In the genomic region with DNA sequence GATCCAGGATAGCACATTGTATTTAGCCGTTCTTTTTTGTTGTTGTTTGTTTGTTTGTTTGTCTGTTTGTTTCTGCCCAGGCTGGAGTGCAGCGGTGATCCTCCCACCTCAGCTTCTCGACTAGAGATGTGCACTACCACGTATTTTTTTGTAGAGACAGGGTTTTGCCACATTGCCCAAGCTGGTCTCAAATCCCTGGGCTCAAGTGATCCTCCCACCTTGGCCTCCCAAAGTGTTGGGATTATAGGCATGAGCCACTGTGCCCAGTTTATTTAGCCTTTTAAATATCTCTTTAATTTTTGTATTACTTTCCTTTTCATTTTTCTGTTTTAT, we compare ENCODE assay signal across 2 cellular contexts.
TF ChIP-seq lines count a peak whose summit lies in the region.

No MANE protein-coding gene starts in this region.

TF ChIP-seq in liver, 16 proteins besides CTCF, POLR2A, EP300 and RAD21:
- TF ChIP-seq, protein P1, sequence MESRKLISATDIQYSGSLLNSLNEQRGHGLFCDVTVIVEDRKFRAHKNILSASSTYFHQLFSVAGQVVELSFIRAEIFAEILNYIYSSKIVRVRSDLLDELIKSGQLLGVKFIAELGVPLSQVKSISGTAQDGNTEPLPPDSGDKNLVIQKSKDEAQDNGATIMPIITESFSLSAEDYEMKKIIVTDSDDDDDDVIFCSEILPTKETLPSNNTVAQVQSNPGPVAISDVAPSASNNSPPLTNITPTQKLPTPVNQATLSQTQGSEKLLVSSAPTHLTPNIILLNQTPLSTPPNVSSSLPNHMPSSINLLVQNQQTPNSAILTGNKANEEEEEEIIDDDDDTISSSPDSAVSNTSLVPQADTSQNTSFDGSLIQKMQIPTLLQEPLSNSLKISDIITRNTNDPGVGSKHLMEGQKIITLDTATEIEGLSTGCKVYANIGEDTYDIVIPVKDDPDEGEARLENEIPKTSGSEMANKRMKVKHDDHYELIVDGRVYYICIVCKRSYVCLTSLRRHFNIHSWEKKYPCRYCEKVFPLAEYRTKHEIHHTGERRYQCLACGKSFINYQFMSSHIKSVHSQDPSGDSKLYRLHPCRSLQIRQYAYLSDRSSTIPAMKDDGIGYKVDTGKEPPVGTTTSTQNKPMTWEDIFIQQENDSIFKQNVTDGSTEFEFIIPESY (IDR thresholded peaks at IDR 0.05) = no peak

TF ChIP-seq in HepG2, 621 proteins besides CTCF, POLR2A, EP300 and RAD21:
- TF ChIP-seq ZNF335 (CRISPR knock-in tag; IDR thresholded peaks at IDR 0.05) = no peak
- TF ChIP-seq POLR2AphosphoS2 (IDR thresholded peaks at IDR 0.05; ENCODE audit: low read depth, low read length) = no peak
- no peak for TF ChIP-seq MAZ (IDR thresholded peaks at IDR 0.05; ENCODE audit: borderline replicate concordance, low read depth, low read length)
- no peak for TF ChIP-seq MAZ (CRISPR knock-in tag; IDR thresholded peaks at IDR 0.05; ENCODE audit: low read depth)
- no peak for TF ChIP-seq ZNF747 (CRISPR knock-in tag; IDR thresholded peaks at IDR 0.05; ENCODE audit: borderline replicate concordance)
- TF ChIP-seq ZNF713 (CRISPR knock-in tag; IDR thresholded peaks at IDR 0.05) = no peak
- TF ChIP-seq, protein P2, sequence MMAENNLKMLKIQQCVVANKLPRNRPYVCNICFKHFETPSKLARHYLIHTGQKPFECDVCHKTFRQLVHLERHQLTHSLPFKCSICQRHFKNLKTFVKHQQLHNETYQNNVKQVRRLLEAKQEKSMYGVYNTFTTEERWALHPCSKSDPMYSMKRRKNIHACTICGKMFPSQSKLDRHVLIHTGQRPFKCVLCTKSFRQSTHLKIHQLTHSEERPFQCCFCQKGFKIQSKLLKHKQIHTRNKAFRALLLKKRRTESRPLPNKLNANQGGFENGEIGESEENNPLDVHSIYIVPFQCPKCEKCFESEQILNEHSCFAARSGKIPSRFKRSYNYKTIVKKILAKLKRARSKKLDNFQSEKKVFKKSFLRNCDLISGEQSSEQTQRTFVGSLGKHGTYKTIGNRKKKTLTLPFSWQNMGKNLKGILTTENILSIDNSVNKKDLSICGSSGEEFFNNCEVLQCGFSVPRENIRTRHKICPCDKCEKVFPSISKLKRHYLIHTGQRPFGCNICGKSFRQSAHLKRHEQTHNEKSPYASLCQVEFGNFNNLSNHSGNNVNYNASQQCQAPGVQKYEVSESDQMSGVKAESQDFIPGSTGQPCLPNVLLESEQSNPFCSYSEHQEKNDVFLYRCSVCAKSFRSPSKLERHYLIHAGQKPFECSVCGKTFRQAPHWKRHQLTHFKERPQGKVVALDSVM (CRISPR knock-in tag; IDR thresholded peaks at IDR 0.05) = no peak
- no peak for TF ChIP-seq ATM (IDR thresholded peaks at IDR 0.05; ENCODE audit: borderline replicate concordance)
- TF ChIP-seq, protein P3, sequence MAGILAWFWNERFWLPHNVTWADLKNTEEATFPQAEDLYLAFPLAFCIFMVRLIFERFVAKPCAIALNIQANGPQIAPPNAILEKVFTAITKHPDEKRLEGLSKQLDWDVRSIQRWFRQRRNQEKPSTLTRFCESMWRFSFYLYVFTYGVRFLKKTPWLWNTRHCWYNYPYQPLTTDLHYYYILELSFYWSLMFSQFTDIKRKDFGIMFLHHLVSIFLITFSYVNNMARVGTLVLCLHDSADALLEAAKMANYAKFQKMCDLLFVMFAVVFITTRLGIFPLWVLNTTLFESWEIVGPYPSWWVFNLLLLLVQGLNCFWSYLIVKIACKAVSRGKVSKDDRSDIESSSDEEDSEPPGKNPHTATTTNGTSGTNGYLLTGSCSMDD (CRISPR knock-in tag; IDR thresholded peaks at IDR 0.05) = no peak
- TF ChIP-seq HES4 (CRISPR knock-in tag; IDR thresholded peaks at IDR 0.05; ENCODE audit: borderline replicate concordance) = no peak
- no peak for TF ChIP-seq NKX3-1 (CRISPR knock-in tag; IDR thresholded peaks at IDR 0.05)
- TF ChIP-seq ZNF432 (CRISPR knock-in tag; IDR thresholded peaks at IDR 0.05; ENCODE audit: borderline replicate concordance) = no peak
- TF ChIP-seq ZNF333 (CRISPR knock-in tag; IDR thresholded peaks at IDR 0.05; ENCODE audit: borderline replicate concordance) = no peak
